Comparison of ENCODE assay signal across 1 cellular context in genomic region chr17:7252176-7253043, GRCh38.
A peak's percentile ranks its signal among the peaks of the same experiment; 100 is the strongest.
TF ChIP-seq lines count a peak whose summit lies in the region.

Gene ELP5 (plus strand): TSS chr17:7252215. CDS start chr17:7252551, 336 bp downstream.

TF ChIP-seq in Ishikawa, 13 proteins besides CTCF, POLR2A, EP300 and RAD21 (continued from another document):
- no peak for TF ChIP-seq REST (IDR thresholded peaks at IDR 0.05; ENCODE audit: low read depth)
- peak; percentile 58 for TF ChIP-seq NFIC (IDR thresholded peaks at IDR 0.05)
- TF ChIP-seq TEAD4 (IDR thresholded peaks at IDR 0.05): no peak; the same call in 1 of the 2 replicates
